In genomic region chr4:75179510-75179909, GRCh38 we compare ENCODE assay signal across 16 cellular contexts.
"Had no signal": no experiment of that assay in that cellular context is flagged by ENCODE, and none has a peak within 500 bp of the region (broad histone marks: within the 10 kb centered on the region; RNA-seq: fewer than 3 reads in every experiment).

No MANE protein-coding gene starts in this region.

- H3K4me3 Mint-ChIP-seq: activated CD8-positive, alpha-beta T cell treated with anti-CD3 and anti-CD28 coated beads, Interleukin-2, amount 10 ng/mL, durations not matched to agents 7 days and 5 days; activated T-helper 1 cell treated with anti-CD3 and anti-CD28 coated beads, Interleukin-12 subunit alpha, Interleukin-12 subunit beta, Interleukin-2, Interleukin-4 antibody, amounts not matched to agents 30 ng/mL and 10 ng/mL and 1 ng/mL, durations not matched to agents 14 hours and 24 hours and 36 hours; nephron progenitor cell; stimulated activated effector memory CD8-positive, alpha-beta T cell treated with anti-CD3 and anti-CD28 coated beads, Interleukin-12 subunit alpha, Interleukin-12 subunit beta, amount 100 ng/mL, for 72 hours had no signal

- DNase-seq: activated CD4-positive, alpha-beta T cell treated with anti-CD3 and anti-CD28 coated beads for 4 hours; activated CD8-positive, alpha-beta memory T cell treated with anti-CD3 and anti-CD28 coated beads, Interleukin-2, amount 50 U/mL, for 48 hours; activated CD8-positive, alpha-beta T cell treated with anti-CD3 and anti-CD28 coated beads, Interleukin-2, amount 10 ng/mL, durations not matched to agents 7 days and 5 days; activated naive CD4-positive, alpha-beta T cell treated with Interleukin-2 at 50 U/mL for 16 hours; foreskin melanocyte; heart left ventricle; islet precursor cell; left ventricle myocardium inferior; nephron progenitor cell; psoas muscle; right lobe of liver; tibial artery; WERI-Rb-1 had no signal

- H3K27me3 Mint-ChIP-seq: memory B cell had no signal

- H3K27ac Mint-ChIP-seq: activated CD8-positive, alpha-beta T cell treated with anti-CD3 and anti-CD28 coated beads, Interleukin-2, amount 10 ng/mL, durations not matched to agents 7 days and 5 days; activated T-helper 1 cell treated with anti-CD3 and anti-CD28 coated beads, Interleukin-12 subunit alpha, Interleukin-12 subunit beta, Interleukin-2, Interleukin-4 antibody, amounts not matched to agents 30 ng/mL and 10 ng/mL and 1 ng/mL, durations not matched to agents 14 hours and 24 hours and 36 hours; memory B cell; nephron progenitor cell; stimulated activated effector memory CD8-positive, alpha-beta T cell treated with anti-CD3 and anti-CD28 coated beads, Interleukin-12 subunit alpha, Interleukin-12 subunit beta, amount 100 ng/mL, for 72 hours had no signal

- H3K4me1 Mint-ChIP-seq: nephron progenitor cell; stimulated activated effector memory CD8-positive, alpha-beta T cell treated with anti-CD3 and anti-CD28 coated beads, Interleukin-12 subunit alpha, Interleukin-12 subunit beta, amount 100 ng/mL, for 72 hours had no signal

- H3K36me3 Mint-ChIP-seq: stimulated activated effector memory CD8-positive, alpha-beta T cell treated with anti-CD3 and anti-CD28 coated beads, Interleukin-12 subunit alpha, Interleukin-12 subunit beta, amount 100 ng/mL, for 72 hours had no signal

- H3K9me3 Mint-ChIP-seq: activated T-helper 1 cell treated with anti-CD3 and anti-CD28 coated beads, Interleukin-12 subunit alpha, Interleukin-12 subunit beta, Interleukin-2, Interleukin-4 antibody, amounts not matched to agents 30 ng/mL and 10 ng/mL and 1 ng/mL, durations not matched to agents 14 hours and 24 hours and 36 hours had no signal
